ENCODE assay signal across 31 cellular contexts in the genomic region with DNA sequence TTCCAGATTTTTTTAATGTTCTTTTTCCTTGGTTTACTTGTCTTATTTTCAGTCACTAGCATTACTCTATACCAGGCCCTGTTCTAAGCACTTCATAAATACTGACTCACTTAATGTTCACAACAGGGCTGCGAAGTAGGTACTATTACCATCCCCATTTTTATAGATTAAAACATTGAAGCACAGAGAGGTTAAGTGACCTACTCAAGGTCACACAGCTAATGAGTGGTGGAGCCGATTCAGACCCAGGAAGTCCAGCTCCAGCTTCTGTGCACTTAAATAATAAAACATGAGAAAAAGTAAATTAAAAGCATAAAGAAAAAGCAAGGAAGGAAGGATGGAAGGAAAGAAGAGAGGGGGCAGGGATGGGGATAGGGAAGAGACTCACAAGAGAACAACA. TPM values are rescaled to one million over a fixed set of nuclear protein-coding genes. Genes with fewer than 3 reads are reported as not detected.
"Had no signal": no experiment of that assay in that cellular context is flagged by ENCODE, and none has a peak within 500 bp of the region (broad histone marks: within the 10 kb centered on the region; RNA-seq: fewer than 3 reads in every experiment).

No MANE protein-coding gene starts in this region.

- H3K36me3 Mint-ChIP-seq: activated naive CD4-positive, alpha-beta T cell treated with anti-CD3 and anti-CD28 coated beads, Interleukin-2, amount 10 ng/mL, durations not matched to agents 7 days and 5 days; activated naive CD4-positive, alpha-beta T cell treated with anti-CD3 and anti-CD28 coated beads, Interleukin-2, amount 50 U/mL, for 72 hours; activated naive CD8-positive, alpha-beta T cell treated with anti-CD3 and anti-CD28 coated beads, Interleukin-2, amount 10 ng/mL, durations not matched to agents 7 days and 5 days had no signal

- ATAC-seq: activated naive CD4-positive, alpha-beta T cell treated with anti-CD3 and anti-CD28 coated beads, Interleukin-2, amount 50 U/mL, for 72 hours; foreskin keratinocyte; gastrocnemius medialis; heart left ventricle had no signal

- H3K27ac ChIP-seq: ascending aorta, brain microvascular endothelial cell, coronary artery, dorsolateral prefrontal cortex, esophagus muscularis mucosa, foreskin keratinocyte, gastrocnemius medialis, heart left ventricle, hepatocyte had no signal

- H3K27me3 Mint-ChIP-seq: activated naive CD4-positive, alpha-beta T cell treated with anti-CD3 and anti-CD28 coated beads, Interleukin-2, amount 10 ng/mL, durations not matched to agents 7 days and 5 days; activated naive CD8-positive, alpha-beta T cell treated with anti-CD3 and anti-CD28 coated beads, Interleukin-2, amount 10 ng/mL, durations not matched to agents 7 days and 5 days had no signal

- H3K4me3 Mint-ChIP-seq: activated CD4-positive, alpha-beta memory T cell treated with anti-CD3 and anti-CD28 coated beads, Interleukin-2, amount 10 ng/mL, durations not matched to agents 7 days and 5 days; activated CD4-positive, alpha-beta T cell treated with anti-CD3 and anti-CD28 coated beads, Interleukin-2, amount 10 ng/mL, durations not matched to agents 7 days and 5 days; activated naive CD4-positive, alpha-beta T cell treated with anti-CD3 and anti-CD28 coated beads, Interleukin-2, amount 10 ng/mL, durations not matched to agents 7 days and 5 days; activated naive CD8-positive, alpha-beta T cell treated with anti-CD3 and anti-CD28 coated beads, Interleukin-2, amount 10 ng/mL, durations not matched to agents 7 days and 5 days; activated T-helper 1 cell treated with anti-CD3 and anti-CD28 coated beads, Interleukin-12 subunit alpha, Interleukin-12 subunit beta, Interleukin-2, Interleukin-4 antibody, amounts not matched to agents 30 ng/mL and 10 ng/mL and 1 ng/mL, durations not matched to agents 14 hours and 24 hours and 36 hours; central memory CD8-positive, alpha-beta T cell; dendritic cell treated with granulocyte-macrophage colony-stimulating factor and Interleukin-4, amounts not matched to agents 40 ng/mL and 50 ng/mL, for 4 days had no signal

- H3K27ac Mint-ChIP-seq: activated CD4-positive, alpha-beta memory T cell treated with anti-CD3 and anti-CD28 coated beads, Interleukin-2, amount 10 ng/mL, durations not matched to agents 7 days and 5 days; activated CD4-positive, alpha-beta T cell treated with anti-CD3 and anti-CD28 coated beads, Interleukin-2, amount 10 ng/mL, durations not matched to agents 7 days and 5 days; activated naive CD4-positive, alpha-beta T cell treated with anti-CD3 and anti-CD28 coated beads, Interleukin-2, amount 10 ng/mL, durations not matched to agents 7 days and 5 days; activated naive CD4-positive, alpha-beta T cell treated with anti-CD3 and anti-CD28 coated beads, Interleukin-2, amount 50 U/mL, for 72 hours; activated naive CD8-positive, alpha-beta T cell treated with anti-CD3 and anti-CD28 coated beads, Interleukin-2, amount 10 ng/mL, durations not matched to agents 7 days and 5 days; activated T-helper 1 cell treated with anti-CD3 and anti-CD28 coated beads, Interleukin-12 subunit alpha, Interleukin-12 subunit beta, Interleukin-2, Interleukin-4 antibody, amounts not matched to agents 30 ng/mL and 10 ng/mL and 1 ng/mL, durations not matched to agents 14 hours and 24 hours and 36 hours; activated T-helper 2 cell treated with anti-CD3 and anti-CD28 coated beads, Interferon-gamma antibody, Interleukin-2, Interleukin-4, amounts not matched to agents 10 μg/mL and 5 μg/mL and 100 μg/mL, durations not matched to agents 14 hours and 24 hours and 36 hours; dendritic cell treated with granulocyte-macrophage colony-stimulating factor and Interleukin-4, amounts not matched to agents 40 ng/mL and 50 ng/mL, for 4 days had no signal

- FAIRE-seq: bronchial epithelial cell had no signal

- H3K36me3 ChIP-seq: ascending aorta, brain microvascular endothelial cell, esophagus muscularis mucosa, gastrocnemius medialis, heart left ventricle had no signal

- H3K9me3 ChIP-seq: ascending aorta, esophagus muscularis mucosa, gastrocnemius medialis, heart left ventricle had no signal

- H2AFZ ChIP-seq: hepatocyte had no signal

- H3K27me3 ChIP-seq: ascending aorta, brain microvascular endothelial cell, foreskin keratinocyte, gastrocnemius medialis had no signal

- H3K79me2 ChIP-seq: hepatocyte had no signal

- H3K9me3 Mint-ChIP-seq: activated CD4-positive, alpha-beta memory T cell treated with anti-CD3 and anti-CD28 coated beads, Interleukin-2, amount 10 ng/mL, durations not matched to agents 7 days and 5 days; activated CD4-positive, alpha-beta T cell treated with anti-CD3 and anti-CD28 coated beads, Interleukin-2, amount 10 ng/mL, durations not matched to agents 7 days and 5 days; activated naive CD4-positive, alpha-beta T cell treated with anti-CD3 and anti-CD28 coated beads, Interleukin-2, amount 10 ng/mL, durations not matched to agents 7 days and 5 days; activated naive CD4-positive, alpha-beta T cell treated with anti-CD3 and anti-CD28 coated beads, Interleukin-2, amount 50 U/mL, for 72 hours; activated naive CD8-positive, alpha-beta T cell treated with anti-CD3 and anti-CD28 coated beads, Interleukin-2, amount 10 ng/mL, durations not matched to agents 7 days and 5 days; activated T-helper 1 cell treated with anti-CD3 and anti-CD28 coated beads, Interleukin-12 subunit alpha, Interleukin-12 subunit beta, Interleukin-2, Interleukin-4 antibody, amounts not matched to agents 30 ng/mL and 10 ng/mL and 1 ng/mL, durations not matched to agents 14 hours and 24 hours and 36 hours; activated T-helper 2 cell treated with anti-CD3 and anti-CD28 coated beads, Interferon-gamma antibody, Interleukin-2, Interleukin-4, amounts not matched to agents 10 μg/mL and 5 μg/mL and 100 μg/mL, durations not matched to agents 14 hours and 24 hours and 36 hours; central memory CD8-positive, alpha-beta T cell; dendritic cell treated with granulocyte-macrophage colony-stimulating factor and Interleukin-4, amounts not matched to agents 40 ng/mL and 50 ng/mL, for 4 days had no signal

- H3K4me3 ChIP-seq: ascending aorta, coronary artery, dorsolateral prefrontal cortex, esophagus muscularis mucosa, gastrocnemius medialis, heart left ventricle, hepatocyte had no signal

- H3K4me2 ChIP-seq: hepatocyte had no signal

- H3K4me1 Mint-ChIP-seq: activated CD4-positive, alpha-beta memory T cell treated with anti-CD3 and anti-CD28 coated beads, Interleukin-2, amount 10 ng/mL, durations not matched to agents 7 days and 5 days; activated CD4-positive, alpha-beta T cell treated with anti-CD3 and anti-CD28 coated beads, Interleukin-2, amount 10 ng/mL, durations not matched to agents 7 days and 5 days; activated naive CD4-positive, alpha-beta T cell treated with anti-CD3 and anti-CD28 coated beads, Interleukin-2, amount 10 ng/mL, durations not matched to agents 7 days and 5 days; activated naive CD8-positive, alpha-beta T cell treated with anti-CD3 and anti-CD28 coated beads, Interleukin-2, amount 10 ng/mL, durations not matched to agents 7 days and 5 days; central memory CD8-positive, alpha-beta T cell had no signal

- H3K4me1 ChIP-seq: ascending aorta had no signal

- DNase-seq: activated CD4-positive, alpha-beta memory T cell treated with anti-CD3 and anti-CD28 coated beads, Interleukin-2, amount 10 ng/mL, durations not matched to agents 7 days and 5 days; activated CD4-positive, alpha-beta T cell treated with anti-CD3 and anti-CD28 coated beads for 1 hour; activated CD4-positive, alpha-beta T cell treated with anti-CD3 and anti-CD28 coated beads for 4 hours; activated CD4-positive, alpha-beta T cell treated with anti-CD3 and anti-CD28 coated beads, Interleukin-2, amount 10 ng/mL, durations not matched to agents 7 days and 5 days; activated CD4-positive, alpha-beta T cell treated with anti-CD3 and anti-CD28 coated beads, Interleukin-2, amount 50 U/mL, for 4 hours; activated CD4-positive, CD25-positive, alpha-beta regulatory T cell; activated effector memory CD4-positive, alpha-beta T cell treated with anti-CD3 and anti-CD28 coated beads, Interleukin-2, amount 50 U/mL, for 16 hours; activated naive CD4-positive, alpha-beta T cell; activated naive CD4-positive, alpha-beta T cell treated with anti-CD3 and anti-CD28 coated beads, Interleukin-2, amount 10 ng/mL, durations not matched to agents 7 days and 5 days; activated naive CD8-positive, alpha-beta T cell treated with anti-CD3 and anti-CD28 coated beads, Interleukin-2, amount 10 ng/mL, durations not matched to agents 7 days and 5 days; activated T-cell treated with anti-CD3 and anti-CD28 coated beads, Interleukin-2, amount 50 U/mL, for 48 hours; brain microvascular endothelial cell; dorsolateral prefrontal cortex; effector memory CD4-positive, alpha-beta T cell; erythroblast; foreskin keratinocyte; gastrocnemius medialis; glutamatergic neuron; heart left ventricle; T-helper 2 cell had no signal

RNA-seq across cellular contexts. Expression of gene DNAH5, which starts 45.3 kb away (rescaled TPM):
- total RNA-seq: activated CD4-positive, alpha-beta memory T cell treated with anti-CD3 and anti-CD28 coated beads, Interleukin-2, amount 10 ng/mL, durations not matched to agents 7 days and 5 days; activated CD4-positive, alpha-beta T cell treated with anti-CD3 and anti-CD28 coated beads, Interleukin-2, amount 10 ng/mL, durations not matched to agents 7 days and 5 days; activated naive CD4-positive, alpha-beta T cell treated with anti-CD3 and anti-CD28 coated beads, Interleukin-2, amount 50 U/mL, for 72 hours; activated naive CD8-positive, alpha-beta T cell treated with anti-CD3 and anti-CD28 coated beads, Interleukin-2, amount 10 ng/mL, durations not matched to agents 7 days and 5 days; activated T-helper 1 cell treated with anti-CD3 and anti-CD28 coated beads, Interleukin-12 subunit alpha, Interleukin-12 subunit beta, Interleukin-2, Interleukin-4 antibody, amounts not matched to agents 30 ng/mL and 10 ng/mL and 1 ng/mL, durations not matched to agents 14 hours and 24 hours and 36 hours; activated T-helper 2 cell treated with anti-CD3 and anti-CD28 coated beads, Interferon-gamma antibody, Interleukin-2, Interleukin-4, amounts not matched to agents 10 μg/mL and 5 μg/mL and 100 μg/mL, durations not matched to agents 14 hours and 24 hours and 36 hours; T-helper 1 cell treated with Interleukin-12 subunit alpha and Interleukin-12 subunit beta and Interleukin-4 antibody, amounts not matched to agents 30 ng/mL and 1 ng/mL, for 36 hours had no signal
